13 cellular contexts compared by ENCODE assay signal in the genomic region with DNA sequence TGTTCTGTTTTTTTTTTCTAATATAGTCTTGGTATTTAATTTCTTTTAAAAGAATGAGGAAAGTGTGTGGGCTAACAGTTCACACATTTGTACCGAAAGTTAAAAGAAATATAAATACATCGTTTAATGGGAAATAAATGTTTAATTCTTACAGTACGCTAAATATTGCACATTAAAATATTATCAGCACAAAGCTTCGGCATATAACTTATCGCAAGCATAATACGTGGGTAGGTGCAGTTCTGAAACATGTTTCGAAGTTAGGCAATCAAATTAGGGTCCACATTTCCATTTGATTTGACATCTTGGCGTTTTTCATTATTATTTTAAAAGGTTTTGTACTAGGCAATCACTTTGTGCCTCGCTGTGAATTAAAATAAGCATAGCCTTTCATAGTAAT. TPM values are rescaled to one million over a fixed set of nuclear protein-coding genes. Genes with fewer than 3 reads are reported as not detected.
A peak's percentile ranks its signal among the peaks of the same experiment; 100 is the strongest.
DNase-seq lines count a peak whose midpoint lies in the region; ATAC-seq, FAIRE-seq and TF ChIP-seq lines count a peak whose summit lies in the region.
"Had no signal": no experiment of that assay in that cellular context is flagged by ENCODE, and none has a peak within 500 bp of the region (broad histone marks: within the 10 kb centered on the region; RNA-seq: fewer than 3 reads in every experiment).

No MANE protein-coding gene starts in this region.

- peaks cover 39% of the 10 kb centered on the region for H3K4me1 Mint-ChIP-seq in MCF 10A (ENCODE audit: insufficient read depth, unreplicated experiment)

- no peak for TF ChIP-seq POLR2A in breast epithelium (IDR thresholded peaks at IDR 0.05)

- no peaks in the 10 kb centered on the region for H3K27me3 Mint-ChIP-seq in MCF 10A (ENCODE audit: insufficient read depth, unreplicated experiment)
- H3K27me3 Mint-ChIP-seq: activated CD4-positive, alpha-beta T cell treated with anti-CD3 and anti-CD28 coated beads, Interleukin-2, amount 10 ng/mL, durations not matched to agents 7 days and 5 days had no signal

- ATAC-seq in thoracic aorta (ENCODE audit: insufficient number of reproducible peaks, low FRiP score, low read depth) (no peak), GM19455 (IDR thresholded peaks at IDR 0.05; ENCODE audit: unreplicated experiment) (no peak)

- CTCF ChIA-PET in MCF 10A (lab: Yijun Ruan, JAX) = no interaction called here

- DNase-seq in breast epithelium (ENCODE audit: low spot score in 2 of 2) (no peak), MCF 10A (ENCODE audit: unreplicated experiment) (no peak), ascending aorta (ENCODE audit: low spot score in 2 of 2) (no peak), thoracic aorta (ENCODE audit: low spot score) (no peak), urothelium cell line (ENCODE audit: low spot score) (no peak)
- no peak for DNase-seq in activated CD4-positive, alpha-beta T cell treated with anti-CD3 and anti-CD28 coated beads for 48 hours
- DNase-seq: activated CD4-positive, alpha-beta T cell treated with anti-CD3 and anti-CD28 coated beads, Interleukin-2, amount 10 ng/mL, durations not matched to agents 7 days and 5 days; activated gamma-delta T cell; HCEC 1CT; NCI-H1694; NCI-H82 had no signal

- no peaks in the 10 kb centered on the region for H3K36me3 ChIP-seq in breast epithelium
- no peaks in the 10 kb centered on the region for H3K36me3 ChIP-seq in ascending aorta
- H3K36me3 ChIP-seq in mesodermal cell (ENCODE audit: control insufficient read depth, insufficient read depth, low read length) = peaks cover 57% of the 10 kb centered on the region
- H3K36me3 ChIP-seq in thoracic aorta = no peaks in the 10 kb centered on the region

- no peaks in the 10 kb centered on the region for H3K27me3 ChIP-seq in breast epithelium
- H3K27me3 ChIP-seq in ascending aorta = no peaks in the 10 kb centered on the region
- H3K27me3 ChIP-seq in thoracic aorta (replicated peaks; ENCODE audit: insufficient read depth) = no peaks in the 10 kb centered on the region

- no peaks in the 10 kb centered on the region for H3K9me3 ChIP-seq in breast epithelium
- H3K9me3 ChIP-seq in ascending aorta = no peaks in the 10 kb centered on the region
- H3K9me3 ChIP-seq in mesodermal cell (ENCODE audit: control insufficient read depth, low read length) = peaks cover 10% of the 10 kb centered on the region
- H3K9me3 ChIP-seq in thoracic aorta = no peaks in the 10 kb centered on the region

- no peaks in the 10 kb centered on the region for H3K9me3 Mint-ChIP-seq in MCF 10A (ENCODE audit: unreplicated experiment)

- no TSS peak for BruUV-seq in MCF 10A (replicated peaks; lab: Mats Ljungman, UMichigan)

- WGBS in mesodermal cell (ENCODE audit: insufficient coverage in 2 of 2), 2 experiments = 98% methylated on average over 4 of the region's 9 CpGs; no CpG with 5 or more reads in 1 of the 2 experiments

- POLR2A ChIA-PET in MCF 10A (lab: Yijun Ruan, JAX) = no interaction called here

- H3K36me3 Mint-ChIP-seq in MCF 10A (ENCODE audit: insufficient read depth, unreplicated experiment) = peaks cover 47% of the 10 kb centered on the region

- FAIRE-seq in urothelium cell line (lab: Jason Lieb, UNC) = no peak

- peak overlapping the region; percentile 89 to 91 for H3K27ac ChIP-seq in breast epithelium
- H3K27ac ChIP-seq in ascending aorta = peak overlapping the region; percentile 85 to 91
- peak overlapping the region; percentile 98 for H3K27ac ChIP-seq in mesodermal cell (ENCODE audit: low read depth, low read length, severe bottlenecking)
- H3K27ac ChIP-seq in thoracic aorta = peak overlapping the region; percentile 79 to 94

- TF ChIP-seq CTCF in breast epithelium (IDR thresholded peaks at IDR 0.05) (no peak), MCF 10A (IDR thresholded peaks at IDR 0.05; ENCODE audit: unreplicated experiment) (no peak), ascending aorta (IDR thresholded peaks at IDR 0.05) (no peak), thoracic aorta (IDR thresholded peaks at IDR 0.05) (no peak)

- intact Hi-C loops in breast epithelium (cut with DNase I; ENCODE audit: low total_unique reads) (loop anchor here (5.0 kb wide), 1 partner anchor 295 kb away; no protein-coding TSS in a partner anchor), MCF 10A (cut with micrococcal nuclease) (no loop called here), ascending aorta (cut with DNase I) (loop anchor here (1.0 to 5.0 kb wide), 6 partner anchors 34 to 215 kb away; a partner anchor contains a TSS)

- H3K4me3 Mint-ChIP-seq in MCF 10A (ENCODE audit: unreplicated experiment) = no peak overlapping the region
- H3K4me3 Mint-ChIP-seq: activated CD4-positive, alpha-beta T cell treated with anti-CD3 and anti-CD28 coated beads, Interleukin-2, amount 10 ng/mL, durations not matched to agents 7 days and 5 days had no signal

- H3K27ac Mint-ChIP-seq in MCF 10A (ENCODE audit: low read depth, unreplicated experiment) = no peak overlapping the region
- H3K27ac Mint-ChIP-seq: activated CD4-positive, alpha-beta T cell treated with anti-CD3 and anti-CD28 coated beads, Interleukin-2, amount 10 ng/mL, durations not matched to agents 7 days and 5 days had no signal

- H3K4me1 ChIP-seq in breast epithelium = peaks cover 7 to 10% of the 10 kb centered on the region in 2 donors
- H3K4me1 ChIP-seq in ascending aorta = peaks cover 14 to 53% of the 10 kb centered on the region in 2 donors
- H3K4me1 ChIP-seq in mesodermal cell (ENCODE audit: control insufficient read depth, insufficient read depth, low read length, poor library complexity, severe bottlenecking) = peaks cover 59% of the 10 kb centered on the region
- H3K4me1 ChIP-seq in thoracic aorta (ENCODE audit: control insufficient read depth in 1 of 2, low read depth in 2 of 2) = peaks cover 39 to 88% of the 10 kb centered on the region in 2 donors

- no peak overlapping the region for H3K4me3 ChIP-seq in breast epithelium
- no peak overlapping the region for H3K4me3 ChIP-seq in ascending aorta
- no peak overlapping the region for H3K4me3 ChIP-seq in mesodermal cell (ENCODE audit: extremely low read depth, insufficient read depth, low read length, poor library complexity, severe bottlenecking)
- H3K4me3 ChIP-seq in thoracic aorta = peak overlapping the region; percentile 22

RNA-seq across cellular contexts. Expression of a gene that starts 41.3 kb away (rescaled TPM):
- 10 to 100 TPM; 48.0 to 90.0 (median 68.5) TPM for total RNA-seq in breast epithelium
- total RNA-seq in MCF 10A (2022) = 31.3 and 31.7 TPM in 2 replicates
- total RNA-seq in ascending aorta = 146 TPM
- 115 TPM for polyA plus RNA-seq in mesodermal cell (2013, experiment 1 of 2)
- 90.5 TPM for polyA plus RNA-seq in mesodermal cell (2013, experiment 2 of 2)
- 100 to 1,000 TPM; 113 to 114 TPM for total RNA-seq in thoracic aorta
